In the genomic region with DNA sequence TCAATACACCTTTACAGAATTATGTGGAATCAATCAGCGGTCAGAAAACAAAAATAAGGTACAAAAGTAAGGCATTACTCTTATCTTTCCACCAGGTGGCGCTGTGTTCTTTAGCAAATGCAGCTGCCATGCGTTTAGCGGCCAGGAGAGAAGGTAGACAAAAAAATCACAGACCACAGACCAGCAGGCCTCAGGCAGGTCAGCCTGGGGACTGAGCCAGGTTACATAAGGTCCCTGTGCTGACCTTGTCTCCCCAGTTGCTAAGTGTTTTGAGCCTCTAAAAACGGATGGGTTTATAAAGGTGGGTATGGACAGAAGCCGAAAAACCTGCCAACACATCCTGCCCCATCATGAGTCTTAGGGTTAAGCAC, we compare ENCODE assay signal across 2 cellular contexts.
TF ChIP-seq lines count a peak whose summit lies in the region.

No MANE protein-coding gene starts in this region.

TF ChIP-seq in HEK293, 187 proteins besides CTCF, POLR2A, EP300 and RAD21 (continued from another document):
- TF ChIP-seq, protein P1, sequence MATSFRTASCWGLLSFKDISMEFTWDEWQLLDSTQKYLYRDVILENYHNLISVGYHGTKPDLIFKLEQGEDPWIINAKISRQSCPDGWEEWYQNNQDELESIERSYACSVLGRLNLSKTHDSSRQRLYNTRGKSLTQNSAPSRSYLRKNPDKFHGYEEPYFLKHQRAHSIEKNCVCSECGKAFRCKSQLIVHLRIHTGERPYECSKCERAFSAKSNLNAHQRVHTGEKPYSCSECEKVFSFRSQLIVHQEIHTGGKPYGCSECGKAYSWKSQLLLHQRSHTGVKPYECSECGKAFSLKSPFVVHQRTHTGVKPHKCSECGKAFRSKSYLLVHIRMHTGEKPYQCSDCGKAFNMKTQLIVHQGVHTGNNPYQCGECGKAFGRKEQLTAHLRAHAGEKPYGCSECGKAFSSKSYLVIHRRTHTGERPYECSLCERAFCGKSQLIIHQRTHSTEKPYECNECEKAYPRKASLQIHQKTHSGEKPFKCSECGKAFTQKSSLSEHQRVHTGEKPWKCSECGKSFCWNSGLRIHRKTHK (tag by site-specific recombination; IDR thresholded peaks at IDR 0.05): no peak
- TF ChIP-seq ZFP3 (tag by site-specific recombination; IDR thresholded peaks at IDR 0.05; ENCODE audit: low read depth) (no peak), ZNF561 (tag by site-specific recombination; IDR thresholded peaks at IDR 0.05; ENCODE audit: borderline replicate concordance) (0 out of 2 replicates have a peak, but pooled peaks have one; percentile 45), ZBTB17 (tag by site-specific recombination; IDR thresholded peaks at IDR 0.05) (0 out of 2 replicates have a peak, but pooled peaks have one; percentile 45)
TF ChIP-seq in HEK293: peak in this region for 14.

TF ChIP-seq in HepG2, 621 proteins besides CTCF, POLR2A, EP300 and RAD21 (continued from another document and continues in another):
- no peak for TF ChIP-seq HOXA5 (CRISPR knock-in tag; IDR thresholded peaks at IDR 0.05)
- no peak for TF ChIP-seq HHEX (CRISPR knock-in tag; IDR thresholded peaks at IDR 0.05)
- no peak for TF ChIP-seq CAMTA2 (CRISPR knock-in tag; IDR thresholded peaks at IDR 0.05; ENCODE audit: borderline replicate concordance)
- no peak for TF ChIP-seq KDM5B (CRISPR knock-in tag; IDR thresholded peaks at IDR 0.05; ENCODE audit: borderline replicate concordance)
- no peak for TF ChIP-seq NFRKB (IDR thresholded peaks at IDR 0.05)
- no peak for TF ChIP-seq ARHGAP35 (CRISPR knock-in tag; IDR thresholded peaks at IDR 0.05; ENCODE audit: borderline replicate concordance)
- TF ChIP-seq U2AF1 (optimal IDR thresholded peaks at IDR 0.05; ENCODE audit: low read depth, low read length): no peak
- no peak for TF ChIP-seq ATRX (CRISPR knock-in tag; IDR thresholded peaks at IDR 0.05; ENCODE audit: borderline replicate concordance)
- TF ChIP-seq ZNF510 (CRISPR knock-in tag; IDR thresholded peaks at IDR 0.05; ENCODE audit: low read depth): no peak
- TF ChIP-seq STAT6 (CRISPR knock-in tag; IDR thresholded peaks at IDR 0.05; ENCODE audit: borderline replicate concordance): no peak
- TF ChIP-seq, protein P2, sequence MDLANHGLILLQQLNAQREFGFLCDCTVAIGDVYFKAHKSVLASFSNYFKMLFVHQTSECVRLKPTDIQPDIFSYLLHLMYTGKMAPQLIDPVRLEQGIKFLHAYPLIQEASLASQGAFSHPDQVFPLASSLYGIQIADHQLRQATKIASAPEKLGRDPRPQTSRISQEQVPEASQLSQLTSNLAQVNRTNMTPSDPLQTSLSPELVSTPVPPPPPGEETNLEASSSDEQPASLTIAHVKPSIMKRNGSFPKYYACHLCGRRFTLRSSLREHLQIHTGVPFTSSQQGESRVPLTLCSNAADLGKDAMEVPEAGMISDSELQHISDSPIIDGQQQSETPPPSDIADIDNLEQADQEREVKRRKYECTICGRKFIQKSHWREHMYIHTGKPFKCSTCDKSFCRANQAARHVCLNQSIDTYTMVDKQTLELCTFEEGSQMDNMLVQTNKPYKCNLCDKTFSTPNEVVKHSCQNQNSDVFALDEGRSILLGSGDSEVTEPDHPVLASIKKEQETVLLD (CRISPR knock-in tag; IDR thresholded peaks at IDR 0.05; ENCODE audit: low read depth): no peak
- TF ChIP-seq ZNF552 (CRISPR knock-in tag; IDR thresholded peaks at IDR 0.05; ENCODE audit: borderline replicate concordance): no peak
- TF ChIP-seq TARDBP (CRISPR knock-in tag; IDR thresholded peaks at IDR 0.05): no peak
- TF ChIP-seq BRF2 (CRISPR knock-in tag; IDR thresholded peaks at IDR 0.05): no peak
- 0 out of 2 replicates have a peak, but pooled peaks have one; percentile 15 for TF ChIP-seq MIXL1 (CRISPR knock-in tag; IDR thresholded peaks at IDR 0.05)
- 0 out of 2 replicates have a peak, but pooled peaks have one; percentile 26 for TF ChIP-seq ERF (CRISPR knock-in tag; IDR thresholded peaks at IDR 0.05)
- TF ChIP-seq, protein P3, sequence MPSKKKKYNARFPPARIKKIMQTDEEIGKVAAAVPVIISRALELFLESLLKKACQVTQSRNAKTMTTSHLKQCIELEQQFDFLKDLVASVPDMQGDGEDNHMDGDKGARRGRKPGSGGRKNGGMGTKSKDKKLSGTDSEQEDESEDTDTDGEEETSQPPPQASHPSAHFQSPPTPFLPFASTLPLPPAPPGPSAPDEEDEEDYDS (CRISPR knock-in tag; IDR thresholded peaks at IDR 0.05): no peak
- no peak for TF ChIP-seq ZNF557 (CRISPR knock-in tag; IDR thresholded peaks at IDR 0.05)
- TF ChIP-seq SSRP1 (CRISPR knock-in tag; IDR thresholded peaks at IDR 0.05): no peak
- no peak for TF ChIP-seq ZKSCAN5 (CRISPR knock-in tag; IDR thresholded peaks at IDR 0.05)
- no peak for TF ChIP-seq REPIN1 (CRISPR knock-in tag; IDR thresholded peaks at IDR 0.05; ENCODE audit: borderline replicate concordance, low read depth)
- no peak for TF ChIP-seq ZNF329 (CRISPR knock-in tag; IDR thresholded peaks at IDR 0.05; ENCODE audit: low read depth)
- TF ChIP-seq RARA (CRISPR knock-in tag; IDR thresholded peaks at IDR 0.05): peak; percentile 38; the same call in 1 of the 2 replicates
- TF ChIP-seq TERF1 (CRISPR knock-in tag; IDR thresholded peaks at IDR 0.05): no peak
- no peak for TF ChIP-seq ZNF737 (CRISPR knock-in tag; IDR thresholded peaks at IDR 0.05; ENCODE audit: borderline replicate concordance)
- no peak for TF ChIP-seq ZNF12 (CRISPR knock-in tag; IDR thresholded peaks at IDR 0.05)
- TF ChIP-seq, protein P4, sequence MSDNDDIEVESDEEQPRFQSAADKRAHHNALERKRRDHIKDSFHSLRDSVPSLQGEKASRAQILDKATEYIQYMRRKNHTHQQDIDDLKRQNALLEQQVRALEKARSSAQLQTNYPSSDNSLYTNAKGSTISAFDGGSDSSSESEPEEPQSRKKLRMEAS (IDR thresholded peaks at IDR 0.05): 0 out of 2 replicates have a peak, but pooled peaks have one; percentile 28
- TF ChIP-seq ADNP (CRISPR knock-in tag; IDR thresholded peaks at IDR 0.05): no peak
- TF ChIP-seq ZNF773 (CRISPR knock-in tag; IDR thresholded peaks at IDR 0.05; ENCODE audit: borderline replicate concordance): no peak
- TF ChIP-seq, protein P5, sequence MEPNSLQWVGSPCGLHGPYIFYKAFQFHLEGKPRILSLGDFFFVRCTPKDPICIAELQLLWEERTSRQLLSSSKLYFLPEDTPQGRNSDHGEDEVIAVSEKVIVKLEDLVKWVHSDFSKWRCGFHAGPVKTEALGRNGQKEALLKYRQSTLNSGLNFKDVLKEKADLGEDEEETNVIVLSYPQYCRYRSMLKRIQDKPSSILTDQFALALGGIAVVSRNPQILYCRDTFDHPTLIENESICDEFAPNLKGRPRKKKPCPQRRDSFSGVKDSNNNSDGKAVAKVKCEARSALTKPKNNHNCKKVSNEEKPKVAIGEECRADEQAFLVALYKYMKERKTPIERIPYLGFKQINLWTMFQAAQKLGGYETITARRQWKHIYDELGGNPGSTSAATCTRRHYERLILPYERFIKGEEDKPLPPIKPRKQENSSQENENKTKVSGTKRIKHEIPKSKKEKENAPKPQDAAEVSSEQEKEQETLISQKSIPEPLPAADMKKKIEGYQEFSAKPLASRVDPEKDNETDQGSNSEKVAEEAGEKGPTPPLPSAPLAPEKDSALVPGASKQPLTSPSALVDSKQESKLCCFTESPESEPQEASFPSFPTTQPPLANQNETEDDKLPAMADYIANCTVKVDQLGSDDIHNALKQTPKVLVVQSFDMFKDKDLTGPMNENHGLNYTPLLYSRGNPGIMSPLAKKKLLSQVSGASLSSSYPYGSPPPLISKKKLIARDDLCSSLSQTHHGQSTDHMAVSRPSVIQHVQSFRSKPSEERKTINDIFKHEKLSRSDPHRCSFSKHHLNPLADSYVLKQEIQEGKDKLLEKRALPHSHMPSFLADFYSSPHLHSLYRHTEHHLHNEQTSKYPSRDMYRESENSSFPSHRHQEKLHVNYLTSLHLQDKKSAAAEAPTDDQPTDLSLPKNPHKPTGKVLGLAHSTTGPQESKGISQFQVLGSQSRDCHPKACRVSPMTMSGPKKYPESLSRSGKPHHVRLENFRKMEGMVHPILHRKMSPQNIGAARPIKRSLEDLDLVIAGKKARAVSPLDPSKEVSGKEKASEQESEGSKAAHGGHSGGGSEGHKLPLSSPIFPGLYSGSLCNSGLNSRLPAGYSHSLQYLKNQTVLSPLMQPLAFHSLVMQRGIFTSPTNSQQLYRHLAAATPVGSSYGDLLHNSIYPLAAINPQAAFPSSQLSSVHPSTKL (CRISPR knock-in tag; IDR thresholded peaks at IDR 0.05): 0 out of 2 replicates have a peak, but pooled peaks have one; percentile 14
- no peak for TF ChIP-seq HBP1 (CRISPR knock-in tag; IDR thresholded peaks at IDR 0.05; ENCODE audit: low read depth)
- no peak for TF ChIP-seq PHF21A (CRISPR knock-in tag; IDR thresholded peaks at IDR 0.05)
- no peak; the same call in 1 of the 2 replicates for TF ChIP-seq ZNF331 (CRISPR knock-in tag; IDR thresholded peaks at IDR 0.05)
- TF ChIP-seq ZNF362 (CRISPR knock-in tag; IDR thresholded peaks at IDR 0.05; ENCODE audit: borderline replicate concordance): peak; percentile 56; the same call in 1 of the 2 replicates
- no peak for TF ChIP-seq GLI4 (CRISPR knock-in tag; IDR thresholded peaks at IDR 0.05; ENCODE audit: borderline replicate concordance)
- TF ChIP-seq SNAPC5 (CRISPR knock-in tag; IDR thresholded peaks at IDR 0.05; ENCODE audit: borderline replicate concordance): no peak
- no peak for TF ChIP-seq TAF1 (CRISPR knock-in tag; IDR thresholded peaks at IDR 0.05)
- no peak for TF ChIP-seq ZNF782 (CRISPR knock-in tag; IDR thresholded peaks at IDR 0.05; ENCODE audit: borderline replicate concordance)
- TF ChIP-seq STAG1 (CRISPR knock-in tag; IDR thresholded peaks at IDR 0.05): peak; percentile 87
- no peak for TF ChIP-seq ZFP62 (CRISPR knock-in tag; IDR thresholded peaks at IDR 0.05)
- TF ChIP-seq, protein P6, sequence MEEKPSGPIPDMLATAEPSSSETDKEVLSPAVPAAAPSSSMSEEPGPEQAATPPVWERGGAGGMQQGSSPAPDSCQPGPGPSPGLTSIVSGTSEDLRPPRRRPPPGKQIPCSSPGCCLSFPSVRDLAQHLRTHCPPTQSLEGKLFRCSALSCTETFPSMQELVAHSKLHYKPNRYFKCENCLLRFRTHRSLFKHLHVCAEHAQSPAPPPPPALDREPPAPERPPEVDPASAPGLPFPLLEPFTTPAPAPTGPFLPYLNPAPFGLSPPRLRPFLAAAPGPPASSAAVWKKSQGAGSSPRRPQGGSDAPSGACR (CRISPR knock-in tag; IDR thresholded peaks at IDR 0.05): no peak
- TF ChIP-seq ZFY (CRISPR knock-in tag; IDR thresholded peaks at IDR 0.05): peak; percentile 50; the same call in 1 of the 2 replicates
- no peak for TF ChIP-seq ZNF672 (CRISPR knock-in tag; IDR thresholded peaks at IDR 0.05)
- TF ChIP-seq RXRA (CRISPR knock-in tag; IDR thresholded peaks at IDR 0.05): no peak; the same call in 1 of the 2 replicates
- no peak for TF ChIP-seq ZNF263 (CRISPR knock-in tag; IDR thresholded peaks at IDR 0.05)
